Comparison of ENCODE assay signal across 8 cellular contexts in the genomic region with DNA sequence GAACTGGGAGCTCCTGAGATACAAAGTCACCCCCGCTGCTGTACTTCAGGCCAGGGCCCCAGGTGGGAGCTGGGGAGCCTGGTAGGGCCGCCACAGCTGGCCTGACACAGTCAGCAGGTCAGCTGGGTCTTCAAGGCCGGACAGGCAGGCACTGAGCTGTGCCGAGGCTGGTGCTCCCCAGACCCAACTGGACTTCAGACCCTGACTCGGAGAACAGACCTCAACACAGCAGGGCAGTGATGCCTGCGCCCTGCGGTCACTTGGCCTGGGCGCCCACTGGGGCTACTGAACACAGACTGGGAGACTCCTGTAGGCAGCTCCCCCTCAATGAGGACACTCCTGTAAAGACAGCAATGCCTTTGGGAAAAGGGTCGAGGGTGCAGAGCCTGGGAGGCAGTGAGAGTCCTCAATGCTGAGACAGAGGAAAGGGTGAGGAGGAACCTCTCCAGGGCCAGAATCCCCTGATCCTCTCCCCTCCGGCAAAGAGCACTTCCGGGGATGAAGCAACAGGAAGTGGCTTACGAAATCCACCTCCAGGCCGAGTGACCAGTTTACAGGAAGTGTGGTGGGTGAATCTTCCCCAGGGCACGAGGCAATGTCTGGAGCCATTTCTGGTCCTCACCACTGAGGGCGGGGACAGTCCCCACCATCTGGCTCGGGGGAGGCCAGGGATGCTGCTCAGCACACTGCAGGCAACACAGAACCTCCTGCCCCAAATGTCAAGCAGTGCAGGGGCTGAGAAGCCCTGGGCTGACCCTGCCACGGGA. TPM values are rescaled to one million over a fixed set of nuclear protein-coding genes. Genes with fewer than 3 reads are reported as not detected.
DNase-seq lines count a peak whose midpoint lies in the region; ATAC-seq and TF ChIP-seq lines count a peak whose summit lies in the region.

No MANE protein-coding gene starts in this region.

- peak in 3 of 5 donors; percentile 25 to 78 (median 33) for DNase-seq in CD4-positive, alpha-beta memory T cell
- DNase-seq in MV-4-11 (lab: John Stamatoyannopoulos, UW): peak; percentile 99
- peak; percentile 94 for DNase-seq in activated CD8-positive, alpha-beta T cell treated with anti-CD3 and anti-CD28 coated beads for 36 hours
- DNase-seq in natural killer cell: peak; percentile 43
- DNase-seq in thyroid gland: peak; percentile 30 to 50
- DNase-seq in NCI-H146 treated with DMSO at 0.1 percent for 48 hours (lab: John Stamatoyannopoulos, UW; ENCODE audit: unreplicated experiment): no peak

- H3K27me3 ChIP-seq in CD4-positive, alpha-beta memory T cell (ENCODE audit: insufficient read depth, low read length): no peaks in the 10 kb centered on the region
- H3K27me3 ChIP-seq in esophagus (ENCODE audit: control insufficient read depth in 1 of 2, insufficient read depth in 2 of 2, low read length in 2 of 2) (no peaks in the 10 kb centered on the region), thyroid gland (no peaks in the 10 kb centered on the region)

- H3K4me3 Mint-ChIP-seq in CD4-positive, alpha-beta memory T cell: peak overlapping the region; percentile 53 to 80 (median 71)
- peak overlapping the region; percentile 55 for H3K4me3 Mint-ChIP-seq in activated CD8-positive, alpha-beta T cell treated with anti-CD3 and anti-CD28 coated beads for 36 hours
- peak overlapping the region; percentile 82 for H3K4me3 Mint-ChIP-seq in natural killer cell

- H3K36me3 ChIP-seq in CD4-positive, alpha-beta memory T cell (ENCODE audit: insufficient read depth, low read length): no peaks in the 10 kb centered on the region
- H3K36me3 ChIP-seq in esophagus (ENCODE audit: control insufficient read depth in 2 of 2, insufficient read depth in 2 of 2, low read length in 1 of 2) (no peaks in the 10 kb centered on the region), thyroid gland (no peaks in the 10 kb centered on the region)

- peak overlapping the region; percentile 63 for H3K27ac ChIP-seq in CD4-positive, alpha-beta memory T cell (ENCODE audit: low read depth, low read length)
- peak overlapping the region; percentile 57 to 87 for H3K27ac ChIP-seq in esophagus (ENCODE audit: low read depth in 2 of 2, low read length in 1 of 2)
- H3K27ac ChIP-seq in thyroid gland: peak overlapping the region; percentile 27 to 75 (median 75)

- no peaks in the 10 kb centered on the region for H3K9me3 ChIP-seq in CD4-positive, alpha-beta memory T cell (ENCODE audit: control insufficient read depth in 1 of 2, low read length in 2 of 2)
- H3K9me3 ChIP-seq in esophagus (ENCODE audit: control insufficient read depth in 2 of 2, insufficient read depth in 1 of 2, low read depth in 1 of 2, low read length in 1 of 2) (no peaks in the 10 kb centered on the region), thyroid gland (no peaks in the 10 kb centered on the region)

- 59 to 60% methylated on average over 17 of the region's 17 CpGs for WGBS in esophagus, 2 donors
- WGBS in thyroid gland, 2 donors: 65 to 83% methylated on average over 11 to 17 of the region's 17 CpGs

- H3K36me3 Mint-ChIP-seq in CD4-positive, alpha-beta memory T cell: peaks cover 4 to 10% of the 10 kb centered on the region in 2 donors
- H3K36me3 Mint-ChIP-seq in activated CD8-positive, alpha-beta T cell treated with anti-CD3 and anti-CD28 coated beads for 36 hours (ENCODE audit: low read depth): peaks cover 4% of the 10 kb centered on the region
- no peaks in the 10 kb centered on the region for H3K36me3 Mint-ChIP-seq in natural killer cell

- POLR2A ChIA-PET in CD4-positive, alpha-beta memory T cell (lab: Charles Lee; ENCODE audit: partially characterized antibody): interaction anchor here (0.7 to 1.8 kb wide), 6 partner anchors 8 to 110 kb away, joined by 3 to 9 read pairs (median 6); partner anchors contain the start of genes ELL, KXD1 and REX1BD
- POLR2A ChIA-PET in activated CD8-positive, alpha-beta T cell treated with anti-CD3 and anti-CD28 coated beads for 36 hours (lab: Charles Lee): interaction anchor here (0.6 to 1.3 kb wide), 6 partner anchors 10 to 84 kb away, joined by 3 to 4 read pairs (median 3); partner anchors contain the start of gene FKBP8

- H3K27me3 Mint-ChIP-seq in CD4-positive, alpha-beta memory T cell: no peaks in the 10 kb centered on the region
- no peaks in the 10 kb centered on the region for H3K27me3 Mint-ChIP-seq in activated CD8-positive, alpha-beta T cell treated with anti-CD3 and anti-CD28 coated beads for 36 hours
- H3K27me3 Mint-ChIP-seq in natural killer cell (ENCODE audit: low read depth in 2 of 2): no peaks in the 10 kb centered on the region

- intact Hi-C loops in CD4-positive, alpha-beta memory T cell (cut with micrococcal nuclease): loop anchor here (5.0 kb wide), 2 partner anchors 94 to 109 kb away; partner anchors contain the start of genes REX1BD and UBA52
- intact Hi-C loops in activated CD8-positive, alpha-beta T cell treated with anti-CD3 and anti-CD28 coated beads for 36 hours (cut with micrococcal nuclease): no loop called here
- intact Hi-C loops in natural killer cell (cut with micrococcal nuclease): loop anchor here (2.0 to 5.0 kb wide), 2 partner anchors 18 to 109 kb away; partner anchors contain the start of gene REX1BD
- intact Hi-C loops in thyroid gland (cut with DNase I): no loop called here

- peak; percentile 76 for ATAC-seq in GM21447 (IDR thresholded peaks at IDR 0.05; ENCODE audit: unreplicated experiment)
- peak; percentile 93 for ATAC-seq in activated CD8-positive, alpha-beta T cell treated with anti-CD3 and anti-CD28 coated beads for 36 hours
- peak; percentile 48 to 81 (median 62) for ATAC-seq in natural killer cell

- H3K4me3 ChIP-seq in CD4-positive, alpha-beta memory T cell (ENCODE audit: low read length in 2 of 2): no peak overlapping the region
- H3K4me3 ChIP-seq in esophagus (ENCODE audit: low read depth in 1 of 2, low read length in 2 of 2) (no peak overlapping the region), thyroid gland (replicated peaks in 1 of 3) (no peak overlapping the region)

- peak overlapping the region; percentile 89 to 95 (median 94) for H3K27ac Mint-ChIP-seq in CD4-positive, alpha-beta memory T cell
- peak overlapping the region; percentile 91 for H3K27ac Mint-ChIP-seq in activated CD8-positive, alpha-beta T cell treated with anti-CD3 and anti-CD28 coated beads for 36 hours
- peak overlapping the region; percentile 93 to 99 for H3K27ac Mint-ChIP-seq in natural killer cell

- H3K9me3 Mint-ChIP-seq in CD4-positive, alpha-beta memory T cell: no peaks in the 10 kb centered on the region
- no peaks in the 10 kb centered on the region for H3K9me3 Mint-ChIP-seq in activated CD8-positive, alpha-beta T cell treated with anti-CD3 and anti-CD28 coated beads for 36 hours
- H3K9me3 Mint-ChIP-seq in natural killer cell: no peaks in the 10 kb centered on the region

- TF ChIP-seq POLR2A in thyroid gland (IDR thresholded peaks at IDR 0.05): no peak

- peaks cover 54 to 96% (median 78%) of the 10 kb centered on the region in 4 donors for H3K4me1 Mint-ChIP-seq in CD4-positive, alpha-beta memory T cell
- H3K4me1 Mint-ChIP-seq in activated CD8-positive, alpha-beta T cell treated with anti-CD3 and anti-CD28 coated beads for 36 hours (ENCODE audit: low read depth): peaks cover 85% of the 10 kb centered on the region
- H3K4me1 Mint-ChIP-seq in natural killer cell: peaks cover 68 to 90% of the 10 kb centered on the region in 2 donors

- CTCF ChIA-PET in CD4-positive, alpha-beta memory T cell (lab: Charles Lee; ENCODE audit: partially characterized antibody): interaction anchor here (1.0 to 1.4 kb wide), 4 partner anchors 17 to 110 kb away, joined by 3 to 5 read pairs (median 4); partner anchors contain the start of gene REX1BD
- CTCF ChIA-PET in activated CD8-positive, alpha-beta T cell treated with anti-CD3 and anti-CD28 coated beads for 36 hours (lab: Charles Lee): interaction anchor here (0.6 to 1.5 kb wide), 8 partner anchors 9 to 368 kb away, joined by 3 to 9 read pairs (median 3); partner anchors contain the start of gene REX1BD

- no peak for TF ChIP-seq CTCF in activated CD8-positive, alpha-beta T cell treated with anti-CD3 and anti-CD28 coated beads for 36 hours (IDR thresholded peaks at IDR 0.05)
- TF ChIP-seq CTCF in natural killer cell (IDR thresholded peaks at IDR 0.05) (no peak), thyroid gland (IDR thresholded peaks at IDR 0.05) (no peak)

- H3K4me1 ChIP-seq in CD4-positive, alpha-beta memory T cell (ENCODE audit: insufficient read depth, low read length): peaks cover 88% of the 10 kb centered on the region
- peaks cover 11 to 34% of the 10 kb centered on the region in 2 donors for H3K4me1 ChIP-seq in esophagus (ENCODE audit: control insufficient read depth in 2 of 2, insufficient read depth in 2 of 2, low read length in 1 of 2)
- peaks cover 25 to 49% of the 10 kb centered on the region in 2 donors for H3K4me1 ChIP-seq in thyroid gland

RNA-seq across cellular contexts. Expression of gene ISYNA1, which starts 40.8 kb away (rescaled TPM):
- 10 to 100 TPM; 37.1 to 43.2 TPM for total RNA-seq in CD4-positive, alpha-beta memory T cell
- polyA plus RNA-seq in CD4-positive, alpha-beta memory T cell: 10 to 100 TPM; 27.5 to 36.3 TPM
- 10 to 100 TPM; 48.6 to 54.9 TPM for total RNA-seq in activated CD8-positive, alpha-beta T cell treated with anti-CD3 and anti-CD28 coated beads for 36 hours
- polyA plus RNA-seq in esophagus: 10 to 100 TPM; 17.5 to 42.7 TPM
- total RNA-seq in natural killer cell: 10 to 100 TPM; 39.7 to 53.6 (median 40.1) TPM
- total RNA-seq in thyroid gland: 10 to 100 TPM; 12.7 to 24.2 (median 22.9) TPM

RNA-seq across cellular contexts. Expression of gene ELL, which starts 43.1 kb away (rescaled TPM):
- total RNA-seq in CD4-positive, alpha-beta memory T cell: 10 to 100 TPM; 34.9 to 35.9 TPM
- 10 to 100 TPM in 1 of 2 donors, 1 to 10 TPM in 1; 6.5 to 16.7 TPM for polyA plus RNA-seq in CD4-positive, alpha-beta memory T cell
- total RNA-seq in activated CD8-positive, alpha-beta T cell treated with anti-CD3 and anti-CD28 coated beads for 36 hours: 10 to 100 TPM; 20.1 to 21.9 TPM
- polyA plus RNA-seq in esophagus: 1 to 10 TPM; 7.1 to 9.1 TPM
- total RNA-seq in natural killer cell (10 to 100 TPM; 61.1 to 64.3 (median 63.8) TPM), thyroid gland (10 to 100 TPM; 10.8 to 31.0 (median 11.5) TPM)

RNA-seq across cellular contexts. Expression of gene SSBP4, which starts 59.5 kb away (rescaled TPM):
- 10 to 100 TPM; 71.3 to 73.4 TPM for total RNA-seq in CD4-positive, alpha-beta memory T cell
- 100 to 1,000 TPM in 1 of 2 donors, 10 to 100 TPM in 1; 81.5 to 108 TPM for polyA plus RNA-seq in CD4-positive, alpha-beta memory T cell
- total RNA-seq in activated CD8-positive, alpha-beta T cell treated with anti-CD3 and anti-CD28 coated beads for 36 hours: 100 to 1,000 TPM in 1 of 2 experiments, 10 to 100 TPM in 1; 98.2 to 102 TPM
- polyA plus RNA-seq in esophagus: 10 to 100 TPM; 25.4 to 25.9 TPM
- total RNA-seq in natural killer cell: 100 to 1,000 TPM; 137 to 169 (median 158) TPM
- total RNA-seq in thyroid gland: 10 to 100 TPM; 40.5 to 75.6 (median 56.1) TPM

Comparison
In these comparisons a context has a peak if more than half of its experiments do, and no peak if none do; other contexts are left out.
1. intact Hi-C loops: an anchor here in CD4-positive, alpha-beta memory T cell (5.0 kb wide) and natural killer cell (2.0 to 5.0 kb wide); none called in activated CD8-positive, alpha-beta T cell treated with anti-CD3 and anti-CD28 coated beads for 36 hours and thyroid gland.